8 cellular contexts compared by ENCODE assay signal in the genomic region with DNA sequence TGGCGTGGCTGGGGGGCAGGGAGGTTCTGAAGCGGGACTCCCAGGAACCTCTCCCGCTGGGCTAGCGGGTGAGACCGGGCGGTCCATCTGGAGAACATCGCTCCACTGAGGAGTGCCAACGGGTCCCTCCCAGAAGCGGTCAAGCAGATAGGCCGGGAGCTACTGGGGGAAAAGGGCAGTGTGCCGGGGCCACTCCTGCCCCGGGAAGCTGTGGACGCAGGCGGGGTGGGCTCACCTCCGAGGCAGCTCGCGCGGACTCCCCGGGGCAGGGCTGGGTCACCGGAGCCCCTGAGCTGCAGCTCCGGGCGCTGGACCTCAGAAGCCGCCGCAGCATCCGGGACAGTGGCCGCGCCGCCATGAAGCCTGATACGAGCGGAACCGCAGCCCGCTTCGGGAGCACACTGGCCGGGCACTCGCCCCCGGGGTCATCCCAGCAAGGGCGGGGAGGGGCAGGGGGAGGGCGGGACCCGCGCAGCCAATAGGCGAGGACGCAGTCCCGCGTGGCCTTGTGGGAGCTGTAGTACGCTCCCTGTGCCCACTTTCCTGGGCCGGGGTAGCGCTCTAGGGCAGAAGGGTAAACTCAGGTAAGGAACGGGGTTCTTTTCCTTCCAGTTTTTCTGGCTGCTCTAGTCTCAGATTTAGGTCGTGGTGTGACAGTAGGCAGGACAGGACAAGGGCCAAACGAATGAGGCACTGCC. TPM values are rescaled to one million over a fixed set of nuclear protein-coding genes. Genes with fewer than 3 reads are reported as not detected.
DNase-seq lines count a peak whose midpoint lies in the region; ATAC-seq and TF ChIP-seq lines count a peak whose summit lies in the region.

MOCS1 (minus strand) TSS at position 403 of the 698 bp plus-strand sequence; CDS start at position 358, 45 bp downstream.

- H3K9me3 Mint-ChIP-seq in activated T-helper 1 cell treated with anti-CD3 and anti-CD28 coated beads, Interleukin-12 subunit alpha, Interleukin-12 subunit beta, Interleukin-2, Interleukin-4 antibody, amounts not matched to agents 30 ng/mL and 10 ng/mL and 1 ng/mL, durations not matched to agents 14 hours and 24 hours and 36 hours = no peaks in the 10 kb centered on the region

- no peaks in the 10 kb centered on the region for H3K36me3 Mint-ChIP-seq in activated T-helper 1 cell treated with anti-CD3 and anti-CD28 coated beads, Interleukin-12 subunit alpha, Interleukin-12 subunit beta, Interleukin-2, Interleukin-4 antibody, amounts not matched to agents 30 ng/mL and 10 ng/mL and 1 ng/mL, durations not matched to agents 14 hours and 24 hours and 36 hours (ENCODE audit: low read depth)

- TF ChIP-seq CTCF in fibroblast of mammary gland (conservative IDR thresholded peaks at IDR 0.05; ENCODE audit: control insufficient read depth, insufficient read depth, low read depth, low read length) = no peak

- H3K27ac Mint-ChIP-seq in activated T-helper 1 cell treated with anti-CD3 and anti-CD28 coated beads, Interleukin-12 subunit alpha, Interleukin-12 subunit beta, Interleukin-2, Interleukin-4 antibody, amounts not matched to agents 30 ng/mL and 10 ng/mL and 1 ng/mL, durations not matched to agents 14 hours and 24 hours and 36 hours = peak within 1 kb of the TSS; percentile 61

- peaks cover 17% of the 10 kb centered on the region for H3K27me3 Mint-ChIP-seq in activated T-helper 1 cell treated with anti-CD3 and anti-CD28 coated beads, Interleukin-12 subunit alpha, Interleukin-12 subunit beta, Interleukin-2, Interleukin-4 antibody, amounts not matched to agents 30 ng/mL and 10 ng/mL and 1 ng/mL, durations not matched to agents 14 hours and 24 hours and 36 hours (ENCODE audit: insufficient read depth)

- H3K4me3 ChIP-seq in fibroblast of mammary gland (ENCODE audit: control insufficient read depth, low read depth, low read length) = peak within 1 kb of the TSS; percentile 80

- DNase-seq in ELR (ENCODE audit: low read depth) = peak; percentile 82
- peak; percentile 76 for DNase-seq in NCI-H2227 (lab: John Stamatoyannopoulos, UW; ENCODE audit: unreplicated experiment)
- peak; percentile 3 for DNase-seq in activated T-helper 1 cell treated with anti-CD3 and anti-CD28 coated beads, Interleukin-12 subunit alpha, Interleukin-12 subunit beta, Interleukin-2, Interleukin-4 antibody, amounts not matched to agents 30 ng/mL and 10 ng/mL and 1 ng/mL, durations not matched to agents 14 hours and 24 hours and 36 hours (ENCODE audit: low spot score)
- peak; percentile 66 for DNase-seq in fibroblast of mammary gland (ENCODE audit: low read depth)
- DNase-seq in mucosa of gallbladder (ENCODE audit: low spot score) = peak; percentile 80
- DNase-seq in stimulated activated CD8-positive, alpha-beta memory T cell treated with anti-CD3 and anti-CD28 coated beads, Interleukin-7, amount 100 ng/mL, for 24 hours (ENCODE audit: low read depth) = peak; percentile 9
- DNase-seq in GM19238 (ENCODE audit: insufficient read length, low spot score) = no peak

- intact Hi-C loops in activated T-helper 1 cell treated with anti-CD3 and anti-CD28 coated beads, Interleukin-12 subunit alpha, Interleukin-12 subunit beta, Interleukin-2, Interleukin-4 antibody, amounts not matched to agents 30 ng/mL and 10 ng/mL and 1 ng/mL, durations not matched to agents 14 hours and 24 hours and 36 hours (cut with micrococcal nuclease) = no loop called here

- H3K4me3 Mint-ChIP-seq in activated T-helper 1 cell treated with anti-CD3 and anti-CD28 coated beads, Interleukin-12 subunit alpha, Interleukin-12 subunit beta, Interleukin-2, Interleukin-4 antibody, amounts not matched to agents 30 ng/mL and 10 ng/mL and 1 ng/mL, durations not matched to agents 14 hours and 24 hours and 36 hours = peak within 1 kb of the TSS; percentile 78

- H3K4me1 Mint-ChIP-seq in activated T-helper 1 cell treated with anti-CD3 and anti-CD28 coated beads, Interleukin-12 subunit alpha, Interleukin-12 subunit beta, Interleukin-2, Interleukin-4 antibody, amounts not matched to agents 30 ng/mL and 10 ng/mL and 1 ng/mL, durations not matched to agents 14 hours and 24 hours and 36 hours (ENCODE audit: low read depth) = peaks cover 5% of the 10 kb centered on the region

- no peak for ATAC-seq in GM19035 (IDR thresholded peaks at IDR 0.05; ENCODE audit: unreplicated experiment)

RNA-seq across cellular contexts. Expression of gene MOCS1, which starts in this region (rescaled TPM):
- total RNA-seq in activated T-helper 1 cell treated with anti-CD3 and anti-CD28 coated beads, Interleukin-12 subunit alpha, Interleukin-12 subunit beta, Interleukin-2, Interleukin-4 antibody, amounts not matched to agents 30 ng/mL and 10 ng/mL and 1 ng/mL, durations not matched to agents 14 hours and 24 hours and 36 hours = 0.31 and 1.2 TPM in 2 replicates
- total RNA-seq in mucosa of gallbladder = 20.1 TPM
